8 cellular contexts compared by ENCODE assay signal in genomic region chr9:35908484-35909125, GRCh38. TPM values are rescaled to one million over a fixed set of nuclear protein-coding genes. Genes with fewer than 3 reads are reported as not detected.
DNase-seq lines count a peak whose midpoint lies in the region; ATAC-seq and TF ChIP-seq lines count a peak whose summit lies in the region.

No MANE protein-coding gene starts in this region.

- no peak for ATAC-seq in HG02610 (IDR thresholded peaks at IDR 0.05; ENCODE audit: unreplicated experiment)

- H3K4me1 ChIP-seq in left ventricle myocardium inferior (peaks cover 91% of the 10 kb centered on the region), smooth muscle cell (ENCODE audit: low read depth) (peaks cover 26% of the 10 kb centered on the region)

- peak overlapping the region; percentile 16 for H2AFZ ChIP-seq in smooth muscle cell (ENCODE audit: low read depth)

- H3F3A ChIP-seq in smooth muscle cell (ENCODE audit: low read depth): peaks cover 12% of the 10 kb centered on the region

- peak; percentile 36 for DNase-seq in H7
- peak; percentile 59 for DNase-seq in left ventricle myocardium inferior
- DNase-seq in smooth muscle cell (lab: John Stamatoyannopoulos, UW; ENCODE audit: unreplicated experiment): no peak
- DNase-seq in activated CD8-positive, alpha-beta memory T cell treated with anti-CD3 and anti-CD28 coated beads, Interleukin-2, amount 50 U/mL, for 48 hours: no peak
- no peak for DNase-seq in progenitor cell of endocrine pancreas (ENCODE audit: low spot score, unreplicated experiment)
- no peak for DNase-seq in HT-29 (ENCODE audit: low spot score)

- H4K20me1 ChIP-seq in smooth muscle cell (ENCODE audit: low read depth): no peaks in the 10 kb centered on the region

- H3K9ac ChIP-seq in smooth muscle cell (ENCODE audit: low read depth): no peak overlapping the region

- no peaks in the 10 kb centered on the region for H3K9me3 Mint-ChIP-seq in progenitor cell of endocrine pancreas (ENCODE audit: low read depth)

- peaks cover 13% of the 10 kb centered on the region for H3K4me1 Mint-ChIP-seq in progenitor cell of endocrine pancreas (ENCODE audit: low read depth)

- intact Hi-C loops in left ventricle myocardium inferior (cut with micrococcal nuclease): loop anchor here (5.0 to 10.0 kb wide), 2 partner anchors 39 to 116 kb away; no protein-coding TSS in a partner anchor

- H3K9me3 ChIP-seq in left ventricle myocardium inferior (replicated peaks) (no peaks in the 10 kb centered on the region), smooth muscle cell (replicated peaks; ENCODE audit: low read depth) (no peaks in the 10 kb centered on the region)

- H3K36me3 Mint-ChIP-seq in progenitor cell of endocrine pancreas (ENCODE audit: insufficient read depth): no peaks in the 10 kb centered on the region

- H3K79me2 ChIP-seq in smooth muscle cell (ENCODE audit: low read depth): no peaks in the 10 kb centered on the region

- no peaks in the 10 kb centered on the region for H3K36me3 ChIP-seq in H7 (replicated peaks; ENCODE audit: control insufficient read depth, insufficient read depth, low read length)
- no peaks in the 10 kb centered on the region for H3K36me3 ChIP-seq in left ventricle myocardium inferior
- no peaks in the 10 kb centered on the region for H3K36me3 ChIP-seq in smooth muscle cell (ENCODE audit: low read depth)

- no peaks in the 10 kb centered on the region for H3K27me3 ChIP-seq in H7 (ENCODE audit: control insufficient read depth, insufficient read depth, low read length)
- no peaks in the 10 kb centered on the region for H3K27me3 ChIP-seq in left ventricle myocardium inferior (ENCODE audit: low read depth)
- H3K27me3 ChIP-seq in smooth muscle cell (ENCODE audit: low read depth): no peaks in the 10 kb centered on the region

- no peak overlapping the region for H3K4me3 Mint-ChIP-seq in progenitor cell of endocrine pancreas (ENCODE audit: low read depth)

- H3K27ac ChIP-seq in VCaP (peak overlapping the region; percentile 48; the same call in 1 of the 2 replicates), left ventricle myocardium inferior (replicated peaks) (peak overlapping the region; percentile 98), smooth muscle cell (ENCODE audit: low read depth) (peak overlapping the region; percentile 66)

- 72% methylated on average over 9 of the region's 9 CpGs for WGBS in smooth muscle cell (ENCODE audit: low lambda C conversion rate)

- TF ChIP-seq CTCF in VCaP (conservative IDR thresholded peaks at IDR 0.05) (no peak), left ventricle myocardium inferior (IDR thresholded peaks at IDR 0.05; ENCODE audit: borderline replicate concordance) (no peak), smooth muscle cell (IDR thresholded peaks at IDR 0.05; ENCODE audit: borderline replicate concordance, insufficient read depth, poor library complexity, severe bottlenecking) (no peak), progenitor cell of endocrine pancreas (IDR thresholded peaks at IDR 0.05; ENCODE audit: unreplicated experiment) (no peak)

- peak overlapping the region; percentile 68 for H3K4me2 ChIP-seq in smooth muscle cell

- no peak overlapping the region for H3K27ac Mint-ChIP-seq in progenitor cell of endocrine pancreas

- no peak overlapping the region for H3K4me3 ChIP-seq in H7 (ENCODE audit: insufficient read depth, low read depth, low read length)
- H3K4me3 ChIP-seq in left ventricle myocardium inferior: peak overlapping the region; percentile 67
- no peak overlapping the region for H3K4me3 ChIP-seq in smooth muscle cell

- peaks cover 12% of the 10 kb centered on the region for H3K27me3 Mint-ChIP-seq in progenitor cell of endocrine pancreas

RNA-seq across cellular contexts. Expression of gene SPAAR, which starts 0.7 kb away (rescaled TPM):
- 0.07 TPM in 1 of 2 replicates, not detected in the other for total RNA-seq in H7 (2014; rRNA removed; shearing (Covaris generic))
- total RNA-seq in left ventricle myocardium inferior (6.5 TPM), smooth muscle cell (not detected in 2 replicates), progenitor cell of endocrine pancreas (not detected in 2 replicates)
- polyA plus RNA-seq in smooth muscle cell: 0.26 TPM in 2 replicates
- total RNA-seq in HT-29 (2014; rRNA removed; shearing (Covaris generic)): 0.23 TPM in 1 of 2 replicates, not detected in the other

RNA-seq across cellular contexts. Expression of gene HRCT1, which starts 2.6 kb away (rescaled TPM):
- 0.21 TPM in 1 of 2 replicates, not detected in the other for total RNA-seq in H7 (2014; rRNA removed; shearing (Covaris generic))
- 6.2 TPM for total RNA-seq in left ventricle myocardium inferior
- 1.1 TPM in 1 of 2 replicates, not detected in the other for total RNA-seq in smooth muscle cell
- polyA plus RNA-seq in smooth muscle cell: 0.45 TPM in 1 of 2 replicates, not detected in the other
- total RNA-seq in progenitor cell of endocrine pancreas: not detected in 2 replicates
- 4.1 and 7.7 TPM in 2 replicates for total RNA-seq in HT-29 (2014; rRNA removed; shearing (Covaris generic))

RNA-seq across cellular contexts. Expression of gene OR13J1, which starts 38.4 kb away (rescaled TPM):
- total RNA-seq in H7 (2014; rRNA removed; shearing (Covaris generic)): not detected in 2 replicates
- not detected for total RNA-seq in left ventricle myocardium inferior
- not detected in 2 replicates for total RNA-seq in smooth muscle cell
- not detected in 2 replicates for polyA plus RNA-seq in smooth muscle cell
- not detected in 2 replicates for total RNA-seq in progenitor cell of endocrine pancreas
- not detected in 2 replicates for total RNA-seq in HT-29 (2014; rRNA removed; shearing (Covaris generic))

RNA-seq across cellular contexts. Expression of gene OR2S2, which starts 49.3 kb away (rescaled TPM):
- not detected in 2 replicates for total RNA-seq in H7 (2014; rRNA removed; shearing (Covaris generic))
- total RNA-seq in left ventricle myocardium inferior: not detected
- 0.13 TPM in 1 of 2 replicates, not detected in the other for total RNA-seq in smooth muscle cell
- 0.21 TPM in 1 of 2 replicates, not detected in the other for polyA plus RNA-seq in smooth muscle cell
- not detected in 2 replicates for total RNA-seq in progenitor cell of endocrine pancreas
- total RNA-seq in HT-29 (2014; rRNA removed; shearing (Covaris generic)): not detected in 2 replicates

Comparison
In these comparisons a context has a peak if more than half of its experiments do, and no peak if none do; other contexts are left out.
1. DNase-seq: peak in H7 (single experiment) and left ventricle myocardium inferior (single experiment); none in smooth muscle cell (single experiment), activated CD8-positive, alpha-beta memory T cell treated with anti-CD3 and anti-CD28 coated beads, Interleukin-2, amount 50 U/mL, for 48 hours (single experiment), progenitor cell of endocrine pancreas (single experiment) and HT-29 (single experiment).
2. H3K27ac ChIP-seq: peak in every context shown above with its lines; median percentile 98 in left ventricle myocardium inferior; 66 in smooth muscle cell; 48 in VCaP.